ENCODE assay signal across 22 cellular contexts in the genomic region with DNA sequence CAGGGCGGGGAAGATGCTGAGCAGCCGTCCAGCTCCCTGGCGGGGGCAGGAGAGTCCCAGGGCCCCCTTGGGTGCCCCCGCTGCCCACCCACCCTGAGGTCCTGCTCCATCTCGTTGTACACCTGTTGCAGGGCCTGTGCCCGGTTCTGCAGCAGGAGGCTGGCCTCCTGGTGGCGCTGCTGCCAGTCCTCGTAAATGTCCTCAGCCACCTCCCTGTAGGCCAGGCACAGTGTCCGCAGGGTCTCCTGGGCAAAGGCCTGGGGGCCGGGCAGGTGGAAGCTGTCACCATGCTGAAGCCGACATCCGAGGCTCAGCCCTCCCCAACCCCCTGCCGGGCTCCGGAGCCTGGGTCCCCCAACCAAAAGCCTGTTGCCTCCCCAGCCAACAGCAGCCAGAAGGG. TPM values are rescaled to one million over a fixed set of nuclear protein-coding genes. Genes with fewer than 3 reads are reported as not detected.
DNase-seq lines count a peak whose midpoint lies in the region; FAIRE-seq and TF ChIP-seq lines count a peak whose summit lies in the region.
"Had no signal": no experiment of that assay in that cellular context is flagged by ENCODE, and none has a peak within 500 bp of the region (broad histone marks: within the 10 kb centered on the region; RNA-seq: fewer than 3 reads in every experiment).

No MANE protein-coding gene starts in this region.

- H2BK12ac ChIP-seq in H1 (ENCODE audit: low read depth, low read length), result no peak overlapping the region

- H3K4me3 ChIP-seq in HEK293 (ENCODE audit: low read depth, low read length), result no peak overlapping the region
- H3K4me3 ChIP-seq in H1 (ENCODE audit: extremely low read depth in 1 of 4, insufficient read depth in 2 of 4, low read depth in 3 of 4, low read length in 4 of 4), result no peak overlapping the region
- H3K4me3 ChIP-seq in neural progenitor cell, result no peak overlapping the region
- H3K4me3 ChIP-seq: HAP-1 had no signal

- H2AK5ac ChIP-seq in H1 (ENCODE audit: low read depth, low read length), result no peak overlapping the region; the same call in 1 of the 2 replicates

- H2BK20ac ChIP-seq in H1 (ENCODE audit: low read length), result no peak overlapping the region

- H3K4me3 Mint-ChIP-seq in neural progenitor cell (no peak overlapping the region), immature natural killer cell (no peak overlapping the region)
- H3K4me3 Mint-ChIP-seq: CD4-positive, alpha-beta T cell; IgD-negative memory B cell had no signal

- no peaks in the 10 kb centered on the region for H4K20me1 ChIP-seq in H1 (replicated peaks in 1 of 2; ENCODE audit: control insufficient read depth in 1 of 2, insufficient read depth in 2 of 2, low read length in 2 of 2)
- H4K20me1 ChIP-seq in neural progenitor cell (ENCODE audit: low read depth), result peaks cover 8% of the 10 kb centered on the region

- H3K9me3 ChIP-seq in HEK293 (ENCODE audit: control insufficient read depth, insufficient read depth, low read depth, low read length), result no peaks in the 10 kb centered on the region
- peaks cover 0 to 7% of the 10 kb centered on the region in 2 experiments; a peak in 1 of 4 replicates for H3K9me3 ChIP-seq in H1 (ENCODE audit: insufficient read depth in 2 of 2, low read depth in 1 of 2, low read length in 1 of 2)
- no peaks in the 10 kb centered on the region for H3K9me3 ChIP-seq in neural progenitor cell (ENCODE audit: low read depth)
- H3K9me3 ChIP-seq: BE2C had no signal

- H4K8ac ChIP-seq in H1 (ENCODE audit: extremely low read depth, insufficient read depth, low read length), result no peak overlapping the region

- FAIRE-seq in H1 (lab: Jason Lieb, UNC), result no peak
- FAIRE-seq: A204.1, D721Med, G401.6, GM12892, GM18507, HTR-8/SVneo had no signal

- H3K27ac ChIP-seq in HEK293 (ENCODE audit: extremely low read depth, low read depth, low read length) (no peak overlapping the region), H1 (ENCODE audit: low read depth, low read length) (no peak overlapping the region), neural progenitor cell (no peak overlapping the region)
- H3K27ac ChIP-seq: C4-2B, HL-60 had no signal

- H3K27me3 ChIP-seq in H1 (replicated peaks in 1 of 4; ENCODE audit: control insufficient read depth in 3 of 4, extremely low read depth in 1 of 4, insufficient read depth in 3 of 4, low read length in 3 of 4) (peaks cover 2 to 18% (median 13%) of the 10 kb centered on the region in 4 experiments; a peak in 6 of 7 replicates), neural progenitor cell (peaks cover 63% of the 10 kb centered on the region)

- POLR2A ChIA-PET in HEK293 (lab: Yijun Ruan, JAX) (interaction anchor here (0.6 kb wide), 1 partner anchor 405 kb away, joined by 3 read pairs; no protein-coding TSS in a partner anchor), H1 (lab: Charles Lee; ENCODE audit: partially characterized antibody) (interaction anchor here (1.1 to 1.7 kb wide), 3 partner anchors 16 to 121 kb away, joined by 3 read pairs; no protein-coding TSS in a partner anchor)

- H3K4me2 ChIP-seq in H1 (ENCODE audit: insufficient read depth in 1 of 2, low read depth in 2 of 2, low read length in 2 of 2) (no peak overlapping the region), neural progenitor cell (no peak overlapping the region)

- TF ChIP-seq CTCF in HEK293 (tag by site-specific recombination; IDR thresholded peaks at IDR 0.05) (no peak), H1 (IDR thresholded peaks at IDR 0.05; ENCODE audit: control extremely low read depth in 1 of 3, insufficient read depth in 1 of 3, low read depth in 1 of 3, low read length in 3 of 3) (peak; percentile 24 to 34 (median 26)), neural progenitor cell (IDR thresholded peaks at IDR 0.05) (peak; percentile 5)

- no peak overlapping the region for H4K5ac ChIP-seq in H1 (ENCODE audit: insufficient read length, low read depth, low read length)

- 83% methylated on average over 11 of the region's 14 CpGs; no CpG with 5 or more reads in 1 of the 2 experiments for WGBS in H1 (ENCODE audit: extremely low coverage in 1 of 2, insufficient coverage in 1 of 2, insufficient read length in 1 of 2, insufficient replicate concordance in 2 of 2, low coverage in 1 of 2, low lambda C conversion rate in 2 of 2, missing lambda C conversion rate in 1 of 2), 2 experiments

- H3K36me3 Mint-ChIP-seq in neural progenitor cell (no peaks in the 10 kb centered on the region), immature natural killer cell (no peaks in the 10 kb centered on the region)
- H3K36me3 Mint-ChIP-seq: IgD-negative memory B cell had no signal

- no peak for TF ChIP-seq EP300 in H1 (IDR thresholded peaks at IDR 0.05; ENCODE audit: borderline replicate concordance in 1 of 2, low read depth in 2 of 2, low read length in 2 of 2)

- H3K27ac Mint-ChIP-seq in neural progenitor cell (no peak overlapping the region), immature natural killer cell (no peak overlapping the region)
- H3K27ac Mint-ChIP-seq: CD4-positive, alpha-beta T cell; IgD-negative memory B cell had no signal

- H2AFZ ChIP-seq in H1 (ENCODE audit: low read length) (no peak overlapping the region), neural progenitor cell (replicated peaks) (no peak overlapping the region)

- no peak overlapping the region for H2BK120ac ChIP-seq in H1 (replicated peaks; ENCODE audit: low read depth, low read length)

- H3K79me2 ChIP-seq in H1 (ENCODE audit: control insufficient read depth in 1 of 2, insufficient read depth in 2 of 2, low read length in 2 of 2), result no peaks in the 10 kb centered on the region
- no peaks in the 10 kb centered on the region for H3K79me2 ChIP-seq in neural progenitor cell (ENCODE audit: low read depth)

- no peak overlapping the region for H3K18ac ChIP-seq in H1 (ENCODE audit: extremely low read depth, low read length)

- no peak overlapping the region for H2BK15ac ChIP-seq in H1 (ENCODE audit: low read length)

- no peak overlapping the region for H3K56ac ChIP-seq in H1 (replicated peaks; ENCODE audit: insufficient read length, low read depth, low read length)

- no peak overlapping the region for H4K91ac ChIP-seq in H1 (replicated peaks; ENCODE audit: insufficient read length, low read length)

- TF ChIP-seq RAD21 in H1 (IDR thresholded peaks at IDR 0.05 in 1 of 2, conservative IDR thresholded peaks at IDR 0.05 in 1 of 2; ENCODE audit: low read depth in 2 of 2, low read length in 2 of 2), result peak in 1 of 2 experiments; percentile 15; a peak in 1 of 4 replicates

- H3K9me3 Mint-ChIP-seq in neural progenitor cell (no peaks in the 10 kb centered on the region), immature natural killer cell (no peaks in the 10 kb centered on the region)
- H3K9me3 Mint-ChIP-seq: CD4-positive, alpha-beta T cell; IgD-negative memory B cell had no signal

- H3K23me2 ChIP-seq in H1 (ENCODE audit: low read depth, low read length), result no peaks in the 10 kb centered on the region; the same call in 1 of the 2 replicates

- no peak overlapping the region for H3K23ac ChIP-seq in H1 (ENCODE audit: insufficient read length)

- no peak overlapping the region for H2BK5ac ChIP-seq in H1 (ENCODE audit: low read depth, low read length)

- H3K4ac ChIP-seq in H1 (replicated peaks; ENCODE audit: insufficient read length, low read depth, low read length), result no peak overlapping the region

- CTCF ChIA-PET in HEK293 (lab: Yijun Ruan, JAX) (interaction anchor here (1.2 to 1.8 kb wide), 2 partner anchors 34 to 245 kb away, joined by 4 to 12 read pairs; no protein-coding TSS in a partner anchor), H1 (lab: Charles Lee; ENCODE audit: partially characterized antibody) (interaction anchor here (0.7 to 10.7 kb wide), 7 partner anchors 9 to 46 kb away, joined by 3 to 150 read pairs (median 73); a partner anchor contains a TSS)

- no peaks in the 10 kb centered on the region for H3K4me1 ChIP-seq in HEK293 (ENCODE audit: control insufficient read depth, insufficient read depth, low read length)
- H3K4me1 ChIP-seq in H1 (replicated peaks in 1 of 4; ENCODE audit: control insufficient read depth in 3 of 4, insufficient read depth in 4 of 4, low read length in 3 of 4), result peaks cover 0 to 19% (median 8%) of the 10 kb centered on the region in 4 experiments; a peak in 5 of 7 replicates
- H3K4me1 ChIP-seq in neural progenitor cell, result no peaks in the 10 kb centered on the region
- H3K4me1 ChIP-seq: BE2C, Caco-2 had no signal

- peaks cover 10% of the 10 kb centered on the region for H3F3A ChIP-seq in neural progenitor cell (ENCODE audit: low read depth)

- H3K27me3 Mint-ChIP-seq in neural progenitor cell (ENCODE audit: insufficient read depth, low read depth), result peaks cover 32% of the 10 kb centered on the region
- H3K27me3 Mint-ChIP-seq in immature natural killer cell (ENCODE audit: low read depth in 3 of 3), result peaks cover 0 to 3% (median 1%) of the 10 kb centered on the region in 3 donors

- H3K4me1 Mint-ChIP-seq in neural progenitor cell (peaks cover 6% of the 10 kb centered on the region), immature natural killer cell (peaks cover 1 to 5% of the 10 kb centered on the region in 2 donors)
- H3K4me1 Mint-ChIP-seq: IgD-negative memory B cell had no signal

- no peaks in the 10 kb centered on the region for H3K79me1 ChIP-seq in H1 (ENCODE audit: low read depth, low read length)

- no peak for DNase-seq in H1 (ENCODE audit: low read depth in 1 of 2, low spot score in 2 of 2)
- no peak for DNase-seq in neural progenitor cell (ENCODE audit: low spot score)
- no peak for DNase-seq in immature natural killer cell
- no peak for DNase-seq in NCI-H2227 (lab: John Stamatoyannopoulos, UW; ENCODE audit: unreplicated experiment)
- no peak for DNase-seq in NK-92 (lab: John Stamatoyannopoulos, UW; ENCODE audit: unreplicated experiment)
- DNase-seq: ACHN; BE2C; Caco-2; CD4-positive, alpha-beta T cell; KBM-7 had no signal

- H3K14ac ChIP-seq in H1 (ENCODE audit: insufficient read length), result no peak overlapping the region

- no peak overlapping the region for H3K9ac ChIP-seq in H1 (replicated peaks in 1 of 4; ENCODE audit: extremely low read depth in 1 of 4, low read depth in 3 of 4, low read length in 3 of 4)
- no peak overlapping the region for H3K9ac ChIP-seq in neural progenitor cell

- TF ChIP-seq POLR2A in H1 (IDR thresholded peaks at IDR 0.05; ENCODE audit: control extremely low read depth in 1 of 2, low read depth in 2 of 2, low read length in 2 of 2), result no peak

- H3K36me3 ChIP-seq in HEK293 (ENCODE audit: control insufficient read depth in 2 of 2, insufficient read depth in 1 of 2, low read length in 2 of 2) (no peaks in the 10 kb centered on the region), H1 (ENCODE audit: control insufficient read depth in 2 of 4, insufficient read depth in 4 of 4, low read length in 3 of 4) (no peaks in the 10 kb centered on the region), neural progenitor cell (no peaks in the 10 kb centered on the region)
- H3K36me3 ChIP-seq: BE2C, HAP-1 had no signal

RNA-seq across cellular contexts. Expression of a gene that starts 20.2 kb away (rescaled TPM):
- total RNA-seq in H1 (2021; fragmentation: NEBNext Ultra II Directional; extraction: Animal tissue kit (Norgen Biotek cat#: 25700)), result 2.9 and 4.1 TPM in 2 replicates
- polyA plus RNA-seq in H1 (2011; rRNA removed) (9.3 and 10.0 TPM in 2 replicates), immature natural killer cell (1 to 10 TPM; 1.7 to 3.3 (median 3.1) TPM)
- 9.1 TPM for polyA plus RNA-seq in H1 (2011; cell fraction: cytosol; rRNA removed)
- 19.8 TPM for polyA plus RNA-seq in H1 (2011; cell fraction: nucleus; rRNA removed)
- 4.2 to 8.7 TPM (median 7.7 TPM) in 4 replicates for polyA plus RNA-seq in H1 (2012, experiment 1 of 2)
- 4.7 TPM for polyA plus RNA-seq in H1 (2012, experiment 2 of 2)
- polyA plus RNA-seq in H1 (2013, experiment 1 of 2), result 5.4 TPM
- 4.9 TPM for polyA plus RNA-seq in H1 (2013, experiment 2 of 2)
- 4.7 and 7.9 TPM in 2 replicates for polyA minus RNA-seq in H1 (2011; rRNA and poly(A)+ RNA removed)
- 5.4 TPM for polyA minus RNA-seq in H1 (2011; cell fraction: cytosol; rRNA and poly(A)+ RNA removed)
- 5.2 TPM for polyA minus RNA-seq in H1 (2011; cell fraction: nucleus; rRNA and poly(A)+ RNA removed)
- 0.06 and 1.5 TPM in 2 replicates for total RNA-seq in neural progenitor cell (ENCODE audit: low replicate concordance)

RNA-seq across cellular contexts. Expression of a gene that starts 38.6 kb away (rescaled TPM):
- not detected in 2 replicates for total RNA-seq in H1 (2021; fragmentation: NEBNext Ultra II Directional; extraction: Animal tissue kit (Norgen Biotek cat#: 25700))
- not detected in 2 replicates for polyA plus RNA-seq in H1 (2011; rRNA removed)
- polyA plus RNA-seq in H1 (2011; cell fraction: cytosol; rRNA removed), result not detected
- polyA plus RNA-seq in H1 (2011; cell fraction: nucleus; rRNA removed), result not detected
- 0.04 TPM in 1 of 4 replicates, not detected in the others for polyA plus RNA-seq in H1 (2012, experiment 1 of 2)
- polyA plus RNA-seq in H1 (2012, experiment 2 of 2), result 0.01 TPM
- polyA plus RNA-seq in H1 (2013, experiment 1 of 2), result not detected
- polyA plus RNA-seq in H1 (2013, experiment 2 of 2), result not detected
- polyA minus RNA-seq in H1 (2011; rRNA and poly(A)+ RNA removed), result not detected in 2 replicates
- not detected for polyA minus RNA-seq in H1 (2011; cell fraction: cytosol; rRNA and poly(A)+ RNA removed)
- polyA minus RNA-seq in H1 (2011; cell fraction: nucleus; rRNA and poly(A)+ RNA removed), result not detected
- total RNA-seq in neural progenitor cell (ENCODE audit: low replicate concordance), result 0.09 TPM in 1 of 2 replicates, not detected in the other
- polyA plus RNA-seq in immature natural killer cell, result not detected
- total RNA-seq: Caco-2; CD4-positive, alpha-beta T cell; H4 had no signal
- polyA plus RNA-seq: IgD-negative memory B cell had no signal

RNA-seq across cellular contexts. Expression of a gene that starts 56.4 kb away (rescaled TPM):
- total RNA-seq in H1 (2021; fragmentation: NEBNext Ultra II Directional; extraction: Animal tissue kit (Norgen Biotek cat#: 25700)), result 42.4 and 44.3 TPM in 2 replicates
- polyA plus RNA-seq in H1 (2011; rRNA removed) (44.3 and 69.6 TPM in 2 replicates), immature natural killer cell (10 to 100 TPM in 1 of 3 donors, 1 to 10 TPM in 1, under 1 TPM in 1; 0.63 to 13.0 (median 4.5) TPM)
- 21.3 TPM for polyA plus RNA-seq in H1 (2011; cell fraction: cytosol; rRNA removed)
- 69.2 TPM for polyA plus RNA-seq in H1 (2011; cell fraction: nucleus; rRNA removed)
- polyA plus RNA-seq in H1 (2012, experiment 1 of 2), result 35.1 to 44.9 TPM (median 43.7 TPM) in 4 replicates
- 33.4 TPM for polyA plus RNA-seq in H1 (2012, experiment 2 of 2)
- polyA plus RNA-seq in H1 (2013, experiment 1 of 2), result 22.8 TPM
- polyA plus RNA-seq in H1 (2013, experiment 2 of 2), result 21.3 TPM
- polyA minus RNA-seq in H1 (2011; rRNA and poly(A)+ RNA removed), result 18.8 and 19.5 TPM in 2 replicates
- polyA minus RNA-seq in H1 (2011; cell fraction: cytosol; rRNA and poly(A)+ RNA removed), result 24.8 TPM
- 20.1 TPM for polyA minus RNA-seq in H1 (2011; cell fraction: nucleus; rRNA and poly(A)+ RNA removed)
- 12.8 and 38.7 TPM in 2 replicates for total RNA-seq in neural progenitor cell (ENCODE audit: low replicate concordance)
